12 cellular contexts compared by ENCODE assay signal in the genomic region with DNA sequence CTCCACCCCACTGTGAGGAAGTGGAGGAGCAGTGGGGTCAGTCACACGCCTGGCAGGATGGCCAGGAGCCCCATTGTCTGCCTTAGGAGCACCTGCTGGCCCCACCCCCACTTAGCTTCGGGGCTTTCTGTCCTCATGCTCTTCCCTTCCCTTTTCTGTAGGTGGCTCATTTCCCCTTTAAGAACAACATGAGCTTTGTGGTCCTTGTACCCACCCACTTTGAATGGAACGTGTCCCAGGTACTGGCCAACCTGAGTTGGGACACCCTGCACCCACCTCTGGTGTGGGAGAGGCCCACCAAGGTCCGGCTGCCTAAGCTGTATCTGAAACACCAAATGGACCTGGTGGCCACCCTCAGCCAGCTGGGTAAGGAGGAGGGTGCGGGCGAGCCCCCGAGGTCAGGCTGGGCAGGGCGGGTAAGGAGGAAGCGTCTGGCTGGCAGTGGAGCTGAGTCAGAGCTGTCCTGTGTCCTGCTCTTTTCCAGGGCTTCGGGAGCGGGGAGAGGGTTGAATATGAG. TPM values are rescaled to one million over a fixed set of nuclear protein-coding genes. Genes with fewer than 3 reads are reported as not detected.
DNase-seq lines count a peak whose midpoint lies in the region; ATAC-seq and TF ChIP-seq lines count a peak whose summit lies in the region.
"Had no signal": no experiment of that assay in that cellular context is flagged by ENCODE, and none has a peak within 500 bp of the region (broad histone marks: within the 10 kb centered on the region; RNA-seq: fewer than 3 reads in every experiment).

No MANE protein-coding gene starts in this region.

- no peaks in the 10 kb centered on the region for H3K9me3 ChIP-seq in adrenal gland (replicated peaks in 1 of 3)
- H3K9me3 ChIP-seq in liver (ENCODE audit: control insufficient read depth in 4 of 4, low read length in 3 of 4), result no peaks in the 10 kb centered on the region
- H3K9me3 ChIP-seq: neutrophil had no signal

- ATAC-seq in HG03565 (IDR thresholded peaks at IDR 0.05; ENCODE audit: unreplicated experiment), result no peak
- ATAC-seq in natural killer cell treated with Interleukin-12 subunit alpha and Interleukin-12 subunit beta and Interleukin-15 and Interleukin-18, amount 100 ng/mL, for 72 hours, result no peak

- no peak for TF ChIP-seq RAD21 in liver (IDR thresholded peaks at IDR 0.05)

- H3K4me3 ChIP-seq in adrenal gland, result peak overlapping the region in 1 of 4 donors; percentile 32
- no peak overlapping the region for H3K4me3 ChIP-seq in liver (ENCODE audit: low read depth in 1 of 3, low read length in 3 of 3)

- 24 to 33% (median 27%) methylated on average over 4 to 11 of the region's 11 CpGs for WGBS in adrenal gland, 4 donors
- WGBS in liver, result 51% methylated on average over 11 of the region's 11 CpGs

- H3K27me3 ChIP-seq in adrenal gland (no peaks in the 10 kb centered on the region), liver (ENCODE audit: control insufficient read depth in 4 of 4, insufficient read depth in 4 of 4, low read length in 3 of 4) (no peaks in the 10 kb centered on the region)
- H3K27me3 ChIP-seq: neutrophil had no signal

- H3K36me3 Mint-ChIP-seq in natural killer cell treated with Interleukin-12 subunit alpha and Interleukin-12 subunit beta and Interleukin-15 and Interleukin-18, amount 100 ng/mL, for 72 hours, result no peaks in the 10 kb centered on the region
- H3K36me3 Mint-ChIP-seq: CD4-positive, alpha-beta memory T cell had no signal

- H3K36me3 ChIP-seq in adrenal gland (replicated peaks in 1 of 2), result no peaks in the 10 kb centered on the region
- H3K36me3 ChIP-seq in liver (ENCODE audit: control insufficient read depth in 4 of 4, insufficient read depth in 3 of 4, low read depth in 1 of 4, low read length in 3 of 4), result peaks cover 6 to 19% (median 9%) of the 10 kb centered on the region in 4 donors
- H3K36me3 ChIP-seq: neutrophil had no signal

- H3K27me3 Mint-ChIP-seq in natural killer cell treated with Interleukin-12 subunit alpha and Interleukin-12 subunit beta and Interleukin-15 and Interleukin-18, amount 100 ng/mL, for 72 hours, result peaks cover 0 to 10% of the 10 kb centered on the region in 2 donors
- H3K27me3 Mint-ChIP-seq: activated CD4-positive, alpha-beta T cell treated with anti-CD3 and anti-CD28 coated beads, Interleukin-2, amount 10 ng/mL, durations not matched to agents 7 days and 5 days; stimulated activated naive CD8-positive, alpha-beta T cell treated with anti-CD3 and anti-CD28 coated beads, Interleukin-15, Interleukin-2, amounts not matched to agents 100 ng/mL and 50 ng/mL, for 24 hours had no signal

- intact Hi-C loops in adrenal gland (cut with DNase I), result no loop called here

- H3K4me1 Mint-ChIP-seq in natural killer cell treated with Interleukin-12 subunit alpha and Interleukin-12 subunit beta and Interleukin-15 and Interleukin-18, amount 100 ng/mL, for 72 hours (ENCODE audit: low read depth in 2 of 2), result no peaks in the 10 kb centered on the region

- no peak overlapping the region for H3K4me3 Mint-ChIP-seq in natural killer cell treated with Interleukin-12 subunit alpha and Interleukin-12 subunit beta and Interleukin-15 and Interleukin-18, amount 100 ng/mL, for 72 hours
- H3K4me3 Mint-ChIP-seq: activated CD4-positive, alpha-beta T cell treated with anti-CD3 and anti-CD28 coated beads, Interleukin-2, amount 10 ng/mL, durations not matched to agents 7 days and 5 days; CD4-positive, alpha-beta memory T cell; stimulated activated naive CD8-positive, alpha-beta T cell treated with anti-CD3 and anti-CD28 coated beads, Interleukin-15, Interleukin-2, amounts not matched to agents 100 ng/mL and 50 ng/mL, for 24 hours had no signal

- TF ChIP-seq CTCF in adrenal gland (IDR thresholded peaks at IDR 0.05) (no peak), liver (IDR thresholded peaks at IDR 0.05; ENCODE audit: low read depth, low read length, missing input control) (no peak)

- H3K4me1 ChIP-seq in adrenal gland (replicated peaks in 1 of 2) (peaks cover 3 to 14% of the 10 kb centered on the region in 2 donors), liver (ENCODE audit: control insufficient read depth in 4 of 4, insufficient read depth in 4 of 4, low read length in 3 of 4) (peaks cover 10 to 58% (median 42%) of the 10 kb centered on the region in 4 donors)

- H3K27ac Mint-ChIP-seq in natural killer cell treated with Interleukin-12 subunit alpha and Interleukin-12 subunit beta and Interleukin-15 and Interleukin-18, amount 100 ng/mL, for 72 hours, result no peak overlapping the region
- H3K27ac Mint-ChIP-seq: activated CD4-positive, alpha-beta T cell treated with anti-CD3 and anti-CD28 coated beads, Interleukin-2, amount 10 ng/mL, durations not matched to agents 7 days and 5 days; stimulated activated naive CD8-positive, alpha-beta T cell treated with anti-CD3 and anti-CD28 coated beads, Interleukin-15, Interleukin-2, amounts not matched to agents 100 ng/mL and 50 ng/mL, for 24 hours had no signal

- TF ChIP-seq POLR2A in adrenal gland (IDR thresholded peaks at IDR 0.05), result no peak

- no peak overlapping the region for H3K9ac ChIP-seq in liver (ENCODE audit: low read depth in 1 of 2, low read length in 2 of 2)

- no peaks in the 10 kb centered on the region for H3K9me3 Mint-ChIP-seq in natural killer cell treated with Interleukin-12 subunit alpha and Interleukin-12 subunit beta and Interleukin-15 and Interleukin-18, amount 100 ng/mL, for 72 hours
- H3K9me3 Mint-ChIP-seq: activated CD4-positive, alpha-beta T cell treated with anti-CD3 and anti-CD28 coated beads, Interleukin-2, amount 10 ng/mL, durations not matched to agents 7 days and 5 days; CD4-positive, alpha-beta memory T cell; stimulated activated naive CD8-positive, alpha-beta T cell treated with anti-CD3 and anti-CD28 coated beads, Interleukin-15, Interleukin-2, amounts not matched to agents 100 ng/mL and 50 ng/mL, for 24 hours had no signal

- DNase-seq in A172 (ENCODE audit: low spot score) (peak; percentile 61), HT1080 (ENCODE audit: low read depth) (peak; percentile 71), adrenal gland (peak; percentile 75 to 86 (median 82)), NCI-H774 (lab: John Stamatoyannopoulos, UW) (no peak)
- DNase-seq in natural killer cell treated with Interleukin-12 subunit alpha and Interleukin-12 subunit beta and Interleukin-15 and Interleukin-18, amount 100 ng/mL, for 72 hours (ENCODE audit: low spot score), result no peak
- no peak for DNase-seq in activated CD4-positive, alpha-beta T cell treated with anti-CD3 and anti-CD28 coated beads for 4 hours
- DNase-seq: activated CD4-positive, alpha-beta T cell treated with anti-CD3 and anti-CD28 coated beads, Interleukin-2, amount 10 ng/mL, durations not matched to agents 7 days and 5 days; CD4-positive, alpha-beta memory T cell had no signal

- H3K27ac ChIP-seq in adrenal gland (peak overlapping the region; percentile 5 to 74 (median 39)), liver (ENCODE audit: low read depth in 1 of 2, low read length in 2 of 2) (peak overlapping the region; percentile 36 to 41)
- H3K27ac ChIP-seq: neutrophil had no signal

RNA-seq across cellular contexts. Expression of gene SERPINF1, which starts 9.4 kb away (rescaled TPM):
- 11.0 and 13.4 TPM in 2 replicates for total RNA-seq in A172 (2014; rRNA removed; shearing (Covaris generic))
- total RNA-seq in HT1080 (2014; rRNA removed; shearing (Covaris generic)), result 2.0 and 2.6 TPM in 2 replicates
- 0.08 and 0.78 TPM in 2 replicates for polyA plus RNA-seq in HT1080 (2015; cell fraction: cytosol; rRNA removed)
- polyA plus RNA-seq in HT1080 (2015; cell fraction: nucleus; rRNA removed), result 1.7 and 2.7 TPM in 2 replicates
- total RNA-seq in adrenal gland (100 to 1,000 TPM in 5 of 8 donors, 10 to 100 TPM in 3; 72.8 to 290 (median 120) TPM), liver (1,000 to 10,000 TPM in 1 of 2 donors, 100 to 1,000 TPM in 1; 319 to 1,105 TPM)
- polyA plus RNA-seq in adrenal gland (100 to 1,000 TPM in 2 of 3 donors, 10 to 100 TPM in 1; 70.4 to 310 (median 121) TPM), liver (100 to 1,000 TPM; 742 to 798 TPM)
- not detected for total RNA-seq in natural killer cell treated with Interleukin-12 subunit alpha and Interleukin-12 subunit beta and Interleukin-15 and Interleukin-18, amount 100 ng/mL, for 72 hours

RNA-seq across cellular contexts. Expression of gene SERPINF2, which starts 9.8 kb away (rescaled TPM):
- total RNA-seq in A172 (2014; rRNA removed; shearing (Covaris generic)), result 0.64 and 1.9 TPM in 2 replicates
- 2.0 and 2.9 TPM in 2 replicates for total RNA-seq in HT1080 (2014; rRNA removed; shearing (Covaris generic))
- polyA plus RNA-seq in HT1080 (2015; cell fraction: cytosol; rRNA removed), result 0.28 and 0.57 TPM in 2 replicates
- polyA plus RNA-seq in HT1080 (2015; cell fraction: nucleus; rRNA removed), result 0.12 and 0.41 TPM in 2 replicates
- 1 to 10 TPM; 1.3 to 3.7 (median 2.4) TPM for total RNA-seq in adrenal gland
- polyA plus RNA-seq in adrenal gland, result 1 to 10 TPM in 2 of 3 donors, under 1 TPM in 1; 0.59 to 6.4 (median 5.2) TPM
- total RNA-seq in liver, result 100 to 1,000 TPM; 582 to 768 TPM
- 1,000 to 10,000 TPM in 1 of 2 donors, 100 to 1,000 TPM in 1; 477 to 1,248 TPM for polyA plus RNA-seq in liver
- under 1 TPM in 1 of 2 donors, not detected in 1; 0.24 TPM for total RNA-seq in natural killer cell treated with Interleukin-12 subunit alpha and Interleukin-12 subunit beta and Interleukin-15 and Interleukin-18, amount 100 ng/mL, for 72 hours

RNA-seq across cellular contexts. Expression of gene WDR81, which starts 28.0 kb away (rescaled TPM):
- 22.2 and 25.5 TPM in 2 replicates for total RNA-seq in A172 (2014; rRNA removed; shearing (Covaris generic))
- 8.3 and 9.9 TPM in 2 replicates for total RNA-seq in HT1080 (2014; rRNA removed; shearing (Covaris generic))
- polyA plus RNA-seq in HT1080 (2015; cell fraction: cytosol; rRNA removed), result 8.5 and 8.6 TPM in 2 replicates
- 29.7 and 32.5 TPM in 2 replicates for polyA plus RNA-seq in HT1080 (2015; cell fraction: nucleus; rRNA removed)
- 10 to 100 TPM; 28.0 to 88.8 (median 44.6) TPM for total RNA-seq in adrenal gland
- 10 to 100 TPM in 2 of 3 donors, 1 to 10 TPM in 1; 4.9 to 52.3 (median 20.2) TPM for polyA plus RNA-seq in adrenal gland
- 10 to 100 TPM; 39.2 to 41.8 TPM for total RNA-seq in liver
- 10 to 100 TPM; 12.3 to 26.8 TPM for polyA plus RNA-seq in liver
- total RNA-seq in natural killer cell treated with Interleukin-12 subunit alpha and Interleukin-12 subunit beta and Interleukin-15 and Interleukin-18, amount 100 ng/mL, for 72 hours, result 10 to 100 TPM; 17.9 to 30.9 TPM

RNA-seq across cellular contexts. Expression of gene TLCD2, which starts 42.3 kb away (rescaled TPM):
- total RNA-seq in A172 (2014; rRNA removed; shearing (Covaris generic)), result 0.45 and 0.50 TPM in 2 replicates
- 0.37 and 0.64 TPM in 2 replicates for total RNA-seq in HT1080 (2014; rRNA removed; shearing (Covaris generic))
- 1.5 and 1.6 TPM in 2 replicates for polyA plus RNA-seq in HT1080 (2015; cell fraction: cytosol; rRNA removed)
- 1.3 and 1.4 TPM in 2 replicates for polyA plus RNA-seq in HT1080 (2015; cell fraction: nucleus; rRNA removed)
- total RNA-seq in adrenal gland, result 10 to 100 TPM in 5 of 8 donors, 1 to 10 TPM in 3; 6.8 to 48.7 (median 11.4) TPM
- polyA plus RNA-seq in adrenal gland, result 10 to 100 TPM in 1 of 3 donors, 1 to 10 TPM in 2; 4.3 to 58.8 (median 7.2) TPM
- total RNA-seq in liver, result 1 to 10 TPM; 1.2 to 7.3 TPM
- polyA plus RNA-seq in liver, result 1 to 10 TPM; 2.6 to 4.3 TPM
- under 1 TPM; 0.17 to 0.78 TPM for total RNA-seq in natural killer cell treated with Interleukin-12 subunit alpha and Interleukin-12 subunit beta and Interleukin-15 and Interleukin-18, amount 100 ng/mL, for 72 hours

Comparison
In these comparisons a context has a peak if more than half of its experiments do, and no peak if none do; other contexts are left out.
1. DNase-seq: peak in A172 (single experiment), HT1080 (single experiment) and adrenal gland (7 of 7); none in natural killer cell treated with Interleukin-12 subunit alpha and Interleukin-12 subunit beta and Interleukin-15 and Interleukin-18, amount 100 ng/mL, for 72 hours (single experiment), activated CD4-positive, alpha-beta T cell treated with anti-CD3 and anti-CD28 coated beads for 4 hours (0 of 2) and NCI-H774 (single experiment).
2. RNA of gene SERPINF2, which starts 9.8 kb away (total RNA-seq): 582 to 768 TPM in liver; 1.3 to 3.7 TPM in adrenal gland, 2.0 to 2.9 TPM in HT1080, 0.64 to 1.9 TPM in A172 and 0.24 TPM in natural killer cell treated with Interleukin-12 subunit alpha and Interleukin-12 subunit beta and Interleukin-15 and Interleukin-18, amount 100 ng/mL, for 72 hours; every median in the first group is over 100 times any median in the second.